Comparison of ENCODE assay signal across 8 cellular contexts in genomic region chr19:13051581-13052165, GRCh38. TPM values are rescaled to one million over a fixed set of nuclear protein-coding genes. Genes with fewer than 3 reads are reported as not detected.
DNase-seq lines count a peak whose midpoint lies in the region; ATAC-seq lines count a peak whose summit lies in the region.

No MANE protein-coding gene starts in this region.

- H3K36me3 Mint-ChIP-seq in activated naive CD8-positive, alpha-beta T cell treated with anti-CD3 and anti-CD28 coated beads, Interleukin-2, amount 10 ng/mL, durations not matched to agents 7 days and 5 days = no peaks in the 10 kb centered on the region
- H3K36me3 Mint-ChIP-seq in activated T-helper 1 cell treated with anti-CD3 and anti-CD28 coated beads, Interleukin-12 subunit alpha, Interleukin-12 subunit beta, Interleukin-2, Interleukin-4 antibody, amounts not matched to agents 30 ng/mL and 10 ng/mL and 1 ng/mL, durations not matched to agents 14 hours and 24 hours and 36 hours (ENCODE audit: low read depth) = no peaks in the 10 kb centered on the region

- no peaks in the 10 kb centered on the region for H3K9me3 Mint-ChIP-seq in activated naive CD8-positive, alpha-beta T cell treated with anti-CD3 and anti-CD28 coated beads, Interleukin-2, amount 10 ng/mL, durations not matched to agents 7 days and 5 days
- H3K9me3 Mint-ChIP-seq in activated T-helper 1 cell treated with anti-CD3 and anti-CD28 coated beads, Interleukin-12 subunit alpha, Interleukin-12 subunit beta, Interleukin-2, Interleukin-4 antibody, amounts not matched to agents 30 ng/mL and 10 ng/mL and 1 ng/mL, durations not matched to agents 14 hours and 24 hours and 36 hours = no peaks in the 10 kb centered on the region

- peaks cover 3% of the 10 kb centered on the region for H3K4me1 Mint-ChIP-seq in activated naive CD8-positive, alpha-beta T cell treated with anti-CD3 and anti-CD28 coated beads, Interleukin-2, amount 10 ng/mL, durations not matched to agents 7 days and 5 days
- H3K4me1 Mint-ChIP-seq in activated T-helper 1 cell treated with anti-CD3 and anti-CD28 coated beads, Interleukin-12 subunit alpha, Interleukin-12 subunit beta, Interleukin-2, Interleukin-4 antibody, amounts not matched to agents 30 ng/mL and 10 ng/mL and 1 ng/mL, durations not matched to agents 14 hours and 24 hours and 36 hours (ENCODE audit: low read depth) = no peaks in the 10 kb centered on the region

- POLR2A ChIA-PET in activated naive CD8-positive, alpha-beta T cell treated with anti-CD3 and anti-CD28 coated beads, Interleukin-2, amount 10 ng/mL, durations not matched to agents 7 days and 5 days (lab: Charles Lee) = no interaction called here

- ATAC-seq in activated naive CD8-positive, alpha-beta T cell treated with anti-CD3 and anti-CD28 coated beads, Interleukin-2, amount 10 ng/mL, durations not matched to agents 7 days and 5 days (ENCODE audit: low read depth) = peak; percentile 61
- no peak for ATAC-seq in HG02870 (IDR thresholded peaks at IDR 0.05; ENCODE audit: unreplicated experiment)

- peaks cover 12% of the 10 kb centered on the region for H3K27me3 Mint-ChIP-seq in activated naive CD8-positive, alpha-beta T cell treated with anti-CD3 and anti-CD28 coated beads, Interleukin-2, amount 10 ng/mL, durations not matched to agents 7 days and 5 days
- peaks cover 20% of the 10 kb centered on the region for H3K27me3 Mint-ChIP-seq in activated T-helper 1 cell treated with anti-CD3 and anti-CD28 coated beads, Interleukin-12 subunit alpha, Interleukin-12 subunit beta, Interleukin-2, Interleukin-4 antibody, amounts not matched to agents 30 ng/mL and 10 ng/mL and 1 ng/mL, durations not matched to agents 14 hours and 24 hours and 36 hours (ENCODE audit: insufficient read depth)

- H3K4me3 Mint-ChIP-seq in activated naive CD8-positive, alpha-beta T cell treated with anti-CD3 and anti-CD28 coated beads, Interleukin-2, amount 10 ng/mL, durations not matched to agents 7 days and 5 days = peak overlapping the region; percentile 39
- H3K4me3 Mint-ChIP-seq in activated T-helper 1 cell treated with anti-CD3 and anti-CD28 coated beads, Interleukin-12 subunit alpha, Interleukin-12 subunit beta, Interleukin-2, Interleukin-4 antibody, amounts not matched to agents 30 ng/mL and 10 ng/mL and 1 ng/mL, durations not matched to agents 14 hours and 24 hours and 36 hours = no peak overlapping the region

- intact Hi-C loops in activated T-helper 1 cell treated with anti-CD3 and anti-CD28 coated beads, Interleukin-12 subunit alpha, Interleukin-12 subunit beta, Interleukin-2, Interleukin-4 antibody, amounts not matched to agents 30 ng/mL and 10 ng/mL and 1 ng/mL, durations not matched to agents 14 hours and 24 hours and 36 hours (cut with micrococcal nuclease) = no loop called here

- DNase-seq in ELR (ENCODE audit: low read depth) (peak; percentile 63), NCI-H146 (lab: John Stamatoyannopoulos, UW) (peak; percentile 86), iPS-NIHi11 (ENCODE audit: low spot score) (peak; percentile 90), GDM1 (lab: John Stamatoyannopoulos, UW) (no peak)
- peak; percentile 50 for DNase-seq in activated naive CD8-positive, alpha-beta T cell treated with anti-CD3 and anti-CD28 coated beads, Interleukin-2, amount 10 ng/mL, durations not matched to agents 7 days and 5 days
- DNase-seq in stimulated activated CD4-positive, alpha-beta T cell treated with anti-CD3 and anti-CD28 coated beads, Interleukin-4, amount 100 ng/mL, for 48 hours (ENCODE audit: low read depth in 2 of 2) = peak; percentile 18 to 24
- DNase-seq in activated T-helper 1 cell treated with anti-CD3 and anti-CD28 coated beads, Interleukin-12 subunit alpha, Interleukin-12 subunit beta, Interleukin-2, Interleukin-4 antibody, amounts not matched to agents 30 ng/mL and 10 ng/mL and 1 ng/mL, durations not matched to agents 14 hours and 24 hours and 36 hours (ENCODE audit: low spot score) = no peak

- no peak overlapping the region for H3K27ac Mint-ChIP-seq in activated naive CD8-positive, alpha-beta T cell treated with anti-CD3 and anti-CD28 coated beads, Interleukin-2, amount 10 ng/mL, durations not matched to agents 7 days and 5 days
- H3K27ac Mint-ChIP-seq in activated T-helper 1 cell treated with anti-CD3 and anti-CD28 coated beads, Interleukin-12 subunit alpha, Interleukin-12 subunit beta, Interleukin-2, Interleukin-4 antibody, amounts not matched to agents 30 ng/mL and 10 ng/mL and 1 ng/mL, durations not matched to agents 14 hours and 24 hours and 36 hours = no peak overlapping the region

RNA-seq across cellular contexts. Expression of gene LYL1, which starts 51.0 kb away (rescaled TPM):
- 1 to 10 TPM; 3.7 TPM for total RNA-seq in activated naive CD8-positive, alpha-beta T cell treated with anti-CD3 and anti-CD28 coated beads, Interleukin-2, amount 10 ng/mL, durations not matched to agents 7 days and 5 days
- total RNA-seq in activated T-helper 1 cell treated with anti-CD3 and anti-CD28 coated beads, Interleukin-12 subunit alpha, Interleukin-12 subunit beta, Interleukin-2, Interleukin-4 antibody, amounts not matched to agents 30 ng/mL and 10 ng/mL and 1 ng/mL, durations not matched to agents 14 hours and 24 hours and 36 hours = 2.4 and 2.5 TPM in 2 replicates

RNA-seq across cellular contexts. Expression of gene NFIX, which starts 56.4 kb away (rescaled TPM):
- total RNA-seq in activated naive CD8-positive, alpha-beta T cell treated with anti-CD3 and anti-CD28 coated beads, Interleukin-2, amount 10 ng/mL, durations not matched to agents 7 days and 5 days = 1 to 10 TPM; 1.5 to 2.5 TPM
- 4.5 and 8.0 TPM in 2 replicates for total RNA-seq in activated T-helper 1 cell treated with anti-CD3 and anti-CD28 coated beads, Interleukin-12 subunit alpha, Interleukin-12 subunit beta, Interleukin-2, Interleukin-4 antibody, amounts not matched to agents 30 ng/mL and 10 ng/mL and 1 ng/mL, durations not matched to agents 14 hours and 24 hours and 36 hours

Comparison
In these comparisons a context has a peak if more than half of its experiments do, and no peak if none do; other contexts are left out.
1. DNase-seq: peak in ELR (single experiment), NCI-H146 (single experiment), activated naive CD8-positive, alpha-beta T cell treated with anti-CD3 and anti-CD28 coated beads, Interleukin-2, amount 10 ng/mL, durations not matched to agents 7 days and 5 days (single experiment), iPS-NIHi11 (single experiment) and stimulated activated CD4-positive, alpha-beta T cell treated with anti-CD3 and anti-CD28 coated beads, Interleukin-4, amount 100 ng/mL, for 48 hours (2 of 2); none in GDM1 (single experiment) and activated T-helper 1 cell treated with anti-CD3 and anti-CD28 coated beads, Interleukin-12 subunit alpha, Interleukin-12 subunit beta, Interleukin-2, Interleukin-4 antibody, amounts not matched to agents 30 ng/mL and 10 ng/mL and 1 ng/mL, durations not matched to agents 14 hours and 24 hours and 36 hours (single experiment).